28 cellular contexts compared by ENCODE assay signal in the genomic region with DNA sequence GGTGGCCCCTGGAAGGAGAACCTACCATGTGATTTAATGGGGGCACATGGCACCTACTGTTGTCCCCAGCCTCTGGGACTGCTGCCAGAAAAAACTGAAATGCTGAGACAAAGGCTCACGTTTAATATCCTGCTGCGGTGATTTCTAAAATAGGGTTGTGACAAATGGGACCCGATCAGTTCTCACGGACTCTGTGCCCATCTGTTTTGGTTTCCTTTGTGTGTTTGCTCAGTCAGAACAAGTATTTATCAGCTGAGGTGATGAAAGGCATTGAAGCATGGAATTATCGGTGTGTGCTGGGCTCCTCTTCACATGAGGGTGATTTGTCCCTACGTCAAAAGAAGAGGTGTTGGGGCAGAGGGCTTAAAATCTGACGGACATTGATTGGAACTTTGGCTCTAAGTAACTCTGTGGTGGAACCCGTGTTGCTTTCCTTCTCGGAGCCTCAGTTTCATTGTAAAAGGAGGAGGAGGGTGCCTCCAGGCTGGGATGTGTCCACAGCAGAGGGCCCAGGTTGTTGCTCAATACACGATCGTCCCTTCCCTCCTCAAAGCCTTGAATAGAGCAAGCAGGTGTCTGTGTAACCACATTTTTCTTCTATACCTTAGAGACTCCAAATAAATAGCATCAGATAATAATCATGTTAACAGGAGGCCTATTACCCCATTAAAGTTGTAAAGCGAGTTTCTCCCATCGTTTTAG.
DNase-seq lines count a peak whose midpoint lies in the region; FAIRE-seq and TF ChIP-seq lines count a peak whose summit lies in the region.
"Had no signal": no experiment of that assay in that cellular context is flagged by ENCODE, and none has a peak within 500 bp of the region (broad histone marks: within the 10 kb centered on the region; RNA-seq: fewer than 3 reads in every experiment).

No MANE protein-coding gene starts in this region.

- H3K56ac ChIP-seq in H1 (replicated peaks; ENCODE audit: insufficient read length, low read depth, low read length) = no peak overlapping the region

- TF ChIP-seq EP300 in H1 (IDR thresholded peaks at IDR 0.05; ENCODE audit: borderline replicate concordance in 1 of 2, low read depth in 2 of 2, low read length in 2 of 2) = no peak

- H3K4me1 ChIP-seq in H1 (replicated peaks in 1 of 4; ENCODE audit: control insufficient read depth in 3 of 4, insufficient read depth in 4 of 4, low read length in 3 of 4) (no peaks in the 10 kb centered on the region), testis (no peaks in the 10 kb centered on the region)
- H3K4me1 ChIP-seq: gastrocnemius medialis, HAP-1, psoas muscle, tibial nerve had no signal

- no peak overlapping the region for H2BK5ac ChIP-seq in H1 (ENCODE audit: low read depth, low read length)

- H4K20me1 ChIP-seq in H1 (replicated peaks in 1 of 2; ENCODE audit: control insufficient read depth in 1 of 2, insufficient read depth in 2 of 2, low read length in 2 of 2) = no peaks in the 10 kb centered on the region

- CTCF ChIA-PET in H1 (lab: Charles Lee; ENCODE audit: partially characterized antibody) = no interaction called here

- H3K79me1 ChIP-seq in H1 (ENCODE audit: low read depth, low read length) = no peaks in the 10 kb centered on the region

- no peak for FAIRE-seq in H1 (lab: Jason Lieb, UNC)
- FAIRE-seq: astrocyte, GM19239, small intestine had no signal

- H3K14ac ChIP-seq in H1 (ENCODE audit: insufficient read length) = no peak overlapping the region

- peaks cover 20% of the 10 kb centered on the region for H3K27me3 Mint-ChIP-seq in type B pancreatic cell
- H3K27me3 Mint-ChIP-seq: activated CD4-positive, alpha-beta T cell treated with anti-CD3 and anti-CD28 coated beads, Interleukin-2, amount 10 ng/mL, durations not matched to agents 7 days and 5 days had no signal

- in situ Hi-C loops in brain microvascular endothelial cell (cut with HindIII; ENCODE audit: low pct_ligation_motif_present, low sequenced_read_pairs) = no loop called here

- H3K27me3 ChIP-seq in H1 (replicated peaks in 1 of 4; ENCODE audit: control insufficient read depth in 3 of 4, extremely low read depth in 1 of 4, insufficient read depth in 3 of 4, low read length in 3 of 4) (no peaks in the 10 kb centered on the region; a peak in 1 of 7 replicates), brain microvascular endothelial cell (replicated peaks) (no peaks in the 10 kb centered on the region), testis (no peaks in the 10 kb centered on the region), WERI-Rb-1 (ENCODE audit: insufficient read depth, low read depth, severe bottlenecking) (peaks cover 90% of the 10 kb centered on the region)
- H3K27me3 ChIP-seq: gastrocnemius medialis, tibial nerve had no signal

- no peaks in the 10 kb centered on the region for H3K9me3 ChIP-seq in H1 (ENCODE audit: insufficient read depth in 2 of 2, low read depth in 1 of 2, low read length in 1 of 2)
- H3K9me3 ChIP-seq in testis = no peaks in the 10 kb centered on the region
- H3K9me3 ChIP-seq in WERI-Rb-1 (ENCODE audit: severe bottlenecking) = no peaks in the 10 kb centered on the region
- H3K9me3 ChIP-seq: gastrocnemius medialis, HAP-1, psoas muscle, tibial nerve had no signal

- no peak overlapping the region for H3K4ac ChIP-seq in H1 (replicated peaks; ENCODE audit: insufficient read length, low read depth, low read length)

- H3K27ac Mint-ChIP-seq in type B pancreatic cell = peak overlapping the region; percentile 22
- H3K27ac Mint-ChIP-seq: activated CD4-positive, alpha-beta T cell treated with anti-CD3 and anti-CD28 coated beads, Interleukin-2, amount 10 ng/mL, durations not matched to agents 7 days and 5 days; CD8-positive, alpha-beta memory T cell; WTC11 had no signal

- H2BK12ac ChIP-seq in H1 (ENCODE audit: low read depth, low read length) = no peak overlapping the region

- H3K4me2 ChIP-seq in H1 (ENCODE audit: insufficient read depth in 1 of 2, low read depth in 2 of 2, low read length in 2 of 2) = no peak overlapping the region

- no peak overlapping the region for H2AFZ ChIP-seq in H1 (ENCODE audit: low read length)

- no peak overlapping the region for H3K4me3 ChIP-seq in H1 (ENCODE audit: extremely low read depth in 1 of 4, insufficient read depth in 2 of 4, low read depth in 3 of 4, low read length in 4 of 4)
- H3K4me3 ChIP-seq in brain microvascular endothelial cell (ENCODE audit: low read depth, low read length) = no peak overlapping the region
- no peak overlapping the region for H3K4me3 ChIP-seq in testis
- no peak overlapping the region for H3K4me3 ChIP-seq in WERI-Rb-1 (ENCODE audit: low read depth, low read length)
- H3K4me3 ChIP-seq: gastrocnemius medialis, HAP-1, lung, psoas muscle, tibial nerve had no signal

- peaks cover 10% of the 10 kb centered on the region for H3K4me1 Mint-ChIP-seq in type B pancreatic cell (ENCODE audit: unreplicated experiment)
- H3K4me1 Mint-ChIP-seq: activated CD4-positive, alpha-beta T cell treated with anti-CD3 and anti-CD28 coated beads, Interleukin-2, amount 10 ng/mL, durations not matched to agents 7 days and 5 days; CD8-positive, alpha-beta memory T cell; central memory CD8-positive, alpha-beta T cell had no signal

- no peak overlapping the region for H4K5ac ChIP-seq in H1 (ENCODE audit: insufficient read length, low read depth, low read length)

- 76% methylated on average over 13 of the region's 13 CpGs; no CpG with 5 or more reads in 1 of the 2 experiments for WGBS in H1 (ENCODE audit: extremely low coverage in 1 of 2, insufficient coverage in 1 of 2, insufficient read length in 1 of 2, insufficient replicate concordance in 2 of 2, low coverage in 1 of 2, low lambda C conversion rate in 2 of 2, missing lambda C conversion rate in 1 of 2), 2 experiments
- WGBS in testis, 2 donors = 80% methylated on average over 13 of the region's 13 CpGs

- H3K9me3 Mint-ChIP-seq in type B pancreatic cell = peaks cover 8% of the 10 kb centered on the region
- H3K9me3 Mint-ChIP-seq: activated CD4-positive, alpha-beta T cell treated with anti-CD3 and anti-CD28 coated beads, Interleukin-2, amount 10 ng/mL, durations not matched to agents 7 days and 5 days; activated T-cell treated with anti-CD3 and anti-CD28 coated beads, Interleukin-2, amount 50 U/mL, for 4 hours; CD8-positive, alpha-beta memory T cell; central memory CD8-positive, alpha-beta T cell had no signal

- H3K23me2 ChIP-seq in H1 (ENCODE audit: low read depth, low read length) = no peaks in the 10 kb centered on the region

- no peaks in the 10 kb centered on the region for H3K36me3 Mint-ChIP-seq in type B pancreatic cell
- H3K36me3 Mint-ChIP-seq: CD8-positive, alpha-beta memory T cell had no signal

- H4K8ac ChIP-seq in H1 (ENCODE audit: extremely low read depth, insufficient read depth, low read length) = peak overlapping the region; percentile 48; the same call in 1 of the 2 replicates

- TF ChIP-seq CTCF in H1 (IDR thresholded peaks at IDR 0.05; ENCODE audit: control extremely low read depth in 1 of 3, insufficient read depth in 1 of 3, low read depth in 1 of 3, low read length in 3 of 3) (no peak), type B pancreatic cell (conservative IDR thresholded peaks at IDR 0.05) (no peak), brain microvascular endothelial cell (IDR thresholded peaks at IDR 0.05; ENCODE audit: low read depth, low read length, missing control alignments) (no peak), testis (IDR thresholded peaks at IDR 0.05) (no peak), WERI-Rb-1 (IDR thresholded peaks at IDR 0.05; ENCODE audit: low read depth, low read length) (no peak)

- peak; percentile 10 for DNase-seq in NCI-H2227 (lab: John Stamatoyannopoulos, UW; ENCODE audit: unreplicated experiment)
- no peak for DNase-seq in NCI-H2227 treated with DMSO at 0.1 percent for 48 hours (lab: John Stamatoyannopoulos, UW)
- DNase-seq in NCI-H345 (lab: John Stamatoyannopoulos, UW) = peak; percentile 58
- no peak for DNase-seq in H1 (ENCODE audit: low read depth in 1 of 2, low spot score in 2 of 2)
- no peak for DNase-seq in type B pancreatic cell (ENCODE audit: extremely low spot score, unreplicated experiment)
- DNase-seq in brain microvascular endothelial cell = no peak
- DNase-seq in testis = no peak
- no peak for DNase-seq in WERI-Rb-1
- DNase-seq: activated CD4-positive, alpha-beta T cell treated with anti-CD3 and anti-CD28 coated beads, Interleukin-2, amount 10 ng/mL, durations not matched to agents 7 days and 5 days; activated gamma-delta T cell treated with Interleukin-2 at 50 U/mL for 16 hours; activated T-cell treated with anti-CD3 and anti-CD28 coated beads, Interleukin-2, amount 50 U/mL, for 4 hours; CD8-positive, alpha-beta memory T cell; dermis blood vessel endothelial cell; DMS153; gastrocnemius medialis; NCI-H1436; NCI-H226; psoas muscle; small intestine; stimulated activated CD4-positive, alpha-beta T cell treated with anti-CD3 and anti-CD28 coated beads, Interleukin-1b, Interleukin-23, amount 100 ng/mL, for 48 hours; T1000 had no signal

- no peak overlapping the region for H3K9ac ChIP-seq in H1 (replicated peaks in 1 of 4; ENCODE audit: extremely low read depth in 1 of 4, low read depth in 3 of 4, low read length in 3 of 4)

- H2BK20ac ChIP-seq in H1 (ENCODE audit: low read length) = no peak overlapping the region

- H3K18ac ChIP-seq in H1 (ENCODE audit: extremely low read depth, low read length) = peak overlapping the region; percentile 60; the same call in 1 of the 2 replicates

- 0 out of 2 replicates have a peak overlapping the region, but pooled peaks have one; percentile 1 for H2AK5ac ChIP-seq in H1 (ENCODE audit: low read depth, low read length)

- peak overlapping the region; percentile 29 for H3K4me3 Mint-ChIP-seq in type B pancreatic cell
- H3K4me3 Mint-ChIP-seq: activated CD4-positive, alpha-beta T cell treated with anti-CD3 and anti-CD28 coated beads, Interleukin-2, amount 10 ng/mL, durations not matched to agents 7 days and 5 days; activated T-cell treated with anti-CD3 and anti-CD28 coated beads, Interleukin-2, amount 50 U/mL, for 4 hours; CD8-positive, alpha-beta memory T cell; central memory CD8-positive, alpha-beta T cell; WTC11 had no signal

- POLR2A ChIA-PET in H1 (lab: Charles Lee; ENCODE audit: partially characterized antibody) = no interaction called here

- H4K91ac ChIP-seq in H1 (replicated peaks; ENCODE audit: insufficient read length, low read length) = no peak overlapping the region

- TF ChIP-seq POLR2A in H1 (IDR thresholded peaks at IDR 0.05; ENCODE audit: control extremely low read depth in 1 of 2, low read depth in 2 of 2, low read length in 2 of 2) = no peak
- TF ChIP-seq POLR2A in testis (IDR thresholded peaks at IDR 0.05) = no peak

- TF ChIP-seq RAD21 in H1 (IDR thresholded peaks at IDR 0.05 in 1 of 2, conservative IDR thresholded peaks at IDR 0.05 in 1 of 2; ENCODE audit: low read depth in 2 of 2, low read length in 2 of 2) = no peak

- intact Hi-C loops in testis (cut with DNase I; ENCODE audit: low total_unique reads) = no loop called here

- no peak overlapping the region for H3K23ac ChIP-seq in H1 (ENCODE audit: insufficient read length)

- H3K27ac ChIP-seq in H1 (ENCODE audit: low read depth, low read length) (no peak overlapping the region), brain microvascular endothelial cell (no peak overlapping the region), testis (no peak overlapping the region), WERI-Rb-1 (no peak overlapping the region)
- H3K27ac ChIP-seq: gastrocnemius medialis, psoas muscle, tibial nerve had no signal

- no peaks in the 10 kb centered on the region for H3K79me2 ChIP-seq in H1 (ENCODE audit: control insufficient read depth in 1 of 2, insufficient read depth in 2 of 2, low read length in 2 of 2)

- no peak overlapping the region for H2BK120ac ChIP-seq in H1 (replicated peaks; ENCODE audit: low read depth, low read length)

- no peaks in the 10 kb centered on the region for H3K36me3 ChIP-seq in H1 (ENCODE audit: control insufficient read depth in 2 of 4, insufficient read depth in 4 of 4, low read length in 3 of 4)
- no peaks in the 10 kb centered on the region for H3K36me3 ChIP-seq in brain microvascular endothelial cell (replicated peaks)
- H3K36me3 ChIP-seq in testis (ENCODE audit: low read depth, missing control alignments) = no peaks in the 10 kb centered on the region
- H3K36me3 ChIP-seq in WERI-Rb-1 = no peaks in the 10 kb centered on the region
- H3K36me3 ChIP-seq: gastrocnemius medialis, HAP-1, tibial nerve had no signal

- H2BK15ac ChIP-seq in H1 (ENCODE audit: low read length) = peak overlapping the region; percentile 8; the same call in 1 of the 2 replicates

Comparison
In these comparisons a context has a peak if more than half of its experiments do, and no peak if none do; other contexts are left out.
1. DNase-seq: peak in NCI-H2227 (single experiment) and NCI-H345 (single experiment); none in NCI-H2227 treated with DMSO at 0.1 percent for 48 hours (single experiment), H1 (0 of 2), type B pancreatic cell (single experiment), brain microvascular endothelial cell (single experiment), testis (single experiment) and WERI-Rb-1 (single experiment).